20 cellular contexts compared by ENCODE assay signal in the genomic region with DNA sequence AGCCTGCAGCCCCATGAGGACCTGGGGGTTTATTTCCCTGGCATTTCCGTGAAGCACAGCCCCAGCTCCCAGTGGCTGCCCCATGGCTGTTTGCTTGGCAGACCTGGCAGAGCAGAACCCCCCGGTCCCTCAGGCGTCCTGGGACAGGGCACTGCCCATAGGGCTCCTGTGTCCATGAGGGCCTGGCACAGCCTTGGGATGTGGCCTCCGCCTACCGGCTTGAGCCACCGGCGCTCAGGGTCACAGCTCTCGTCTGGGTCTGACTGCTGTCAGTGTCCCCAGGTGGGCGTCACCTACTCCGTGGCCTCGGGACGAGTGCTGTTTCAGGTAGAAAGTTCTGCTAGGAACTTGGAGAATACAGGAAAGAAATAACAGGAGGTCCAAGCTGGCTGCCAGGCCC.
"Had no signal": no experiment of that assay in that cellular context is flagged by ENCODE, and none has a peak within 500 bp of the region (broad histone marks: within the 10 kb centered on the region; RNA-seq: fewer than 3 reads in every experiment).

No MANE protein-coding gene starts in this region.

- H3K27ac ChIP-seq: breast epithelium, gastroesophageal sphincter, lower lobe of right lung, ovary, sigmoid colon, vagina had no signal

- H3K4me3 Mint-ChIP-seq: endodermal cell, mesothelial cell of epicardium, neural crest cell had no signal

- H3K36me3 ChIP-seq: breast epithelium, ovary, sigmoid colon had no signal

- H3K27ac Mint-ChIP-seq: mesothelial cell of epicardium had no signal

- ATAC-seq: activated naive CD4-positive, alpha-beta T cell treated with anti-CD3 and anti-CD28 coated beads, Interleukin-2, amount 50 U/mL, for 72 hours; gastroesophageal sphincter; left cardiac atrium; lower lobe of right lung had no signal

- H3K36me3 Mint-ChIP-seq: activated naive CD4-positive, alpha-beta T cell treated with anti-CD3 and anti-CD28 coated beads, Interleukin-2, amount 50 U/mL, for 72 hours had no signal

- H3K9me3 Mint-ChIP-seq: activated naive CD4-positive, alpha-beta T cell treated with anti-CD3 and anti-CD28 coated beads, Interleukin-2, amount 50 U/mL, for 72 hours; endodermal cell; mesothelial cell of epicardium; neural crest cell had no signal

- H3K27me3 ChIP-seq: breast epithelium, gastroesophageal sphincter, ovary, sigmoid colon, tibial nerve, vagina had no signal

- DNase-seq: activated CD4-positive, alpha-beta T cell treated with anti-CD3 and anti-CD28 coated beads, Interleukin-2, amount 50 U/mL, for 1 hour; activated effector memory CD4-positive, alpha-beta T cell treated with Interleukin-2 at 50 U/mL for 16 hours; activated T-cell treated with anti-CD3 and anti-CD28 coated beads, Interleukin-2, amount 50 U/mL, for 1 hour; aorta; dermis blood vessel endothelial cell; endodermal cell; erythroblast; left cardiac atrium; lower lobe of right lung; ovary; sigmoid colon; stimulated activated CD4-positive, alpha-beta T cell treated with anti-CD3 and anti-CD28 coated beads, Interleukin-1b, Interleukin-23, amount 100 ng/mL, for 48 hours; T-helper 2 cell had no signal

- H3K4me3 ChIP-seq: breast epithelium, gastroesophageal sphincter, lower lobe of right lung, ovary, sigmoid colon, tibial nerve, vagina had no signal

- H3K9me3 ChIP-seq: breast epithelium, gastroesophageal sphincter, lower lobe of right lung, ovary, sigmoid colon, vagina had no signal
